8 cellular contexts compared by ENCODE assay signal in the genomic region with DNA sequence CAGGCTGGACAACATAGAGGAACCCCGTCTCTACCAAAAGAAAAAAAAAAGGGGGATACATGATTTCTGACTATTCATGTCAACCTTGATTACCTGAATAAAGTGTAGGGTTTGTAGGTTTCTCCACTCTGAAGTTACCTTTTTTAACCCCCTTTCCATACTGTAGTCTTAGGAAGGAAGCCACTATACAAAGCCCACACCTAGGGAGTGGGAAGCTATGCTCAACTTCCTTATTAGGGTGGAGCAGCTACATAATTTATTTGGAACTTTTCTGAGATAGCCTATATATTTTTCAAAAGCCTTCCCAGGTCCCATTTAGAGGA. TPM values are rescaled to one million over a fixed set of nuclear protein-coding genes. Genes with fewer than 3 reads are reported as not detected.
A peak's percentile ranks its signal among the peaks of the same experiment; 100 is the strongest.
DNase-seq lines count a peak whose midpoint lies in the region; ATAC-seq, FAIRE-seq and TF ChIP-seq lines count a peak whose summit lies in the region.

No MANE protein-coding gene starts in this region.

- H3K4me2 ChIP-seq in astrocyte (ENCODE audit: low read length) = peak overlapping the region; percentile 86
- H3K4me2 ChIP-seq in HepG2 (ENCODE audit: low read depth, low read length) = peak overlapping the region; percentile 75

- POLR2A ChIA-PET in HepG2 (lab: Yijun Ruan, JAX) = interaction anchor here (1.0 kb wide), 1 partner anchor 10 kb away, joined by 4 read pairs; the partner anchor contains the start of gene BCL2L13

- no peaks in the 10 kb centered on the region for H3K9me3 Mint-ChIP-seq in activated CD4-positive, alpha-beta T cell treated with anti-CD3 and anti-CD28 coated beads, Interleukin-2, amount 10 ng/mL, durations not matched to agents 24 days and 14 days
- no peaks in the 10 kb centered on the region for H3K9me3 Mint-ChIP-seq in astrocyte (ENCODE audit: unreplicated experiment)

- TF ChIP-seq EP300 in HepG2 (IDR thresholded peaks at IDR 0.05; ENCODE audit: low read depth in 2 of 2, low read length in 2 of 2) (no peak), HepG2 (CRISPR knock-in tag; IDR thresholded peaks at IDR 0.05; ENCODE audit: borderline replicate concordance) (no peak)

- peak overlapping the region; percentile 89 for H3K27ac Mint-ChIP-seq in activated CD4-positive, alpha-beta T cell treated with anti-CD3 and anti-CD28 coated beads, Interleukin-2, amount 10 ng/mL, durations not matched to agents 24 days and 14 days
- H3K27ac Mint-ChIP-seq in astrocyte (ENCODE audit: unreplicated experiment) = peak overlapping the region; percentile 98

- peaks cover 13% of the 10 kb centered on the region for H3K4me1 Mint-ChIP-seq in activated CD4-positive, alpha-beta T cell treated with anti-CD3 and anti-CD28 coated beads, Interleukin-2, amount 10 ng/mL, durations not matched to agents 24 days and 14 days
- peaks cover 24% of the 10 kb centered on the region for H3K4me1 Mint-ChIP-seq in astrocyte (ENCODE audit: low read depth, unreplicated experiment)

- CTCF ChIA-PET in HepG2 (lab: Yijun Ruan, JAX; ENCODE audit: low intra/inter-chr PET ratio, low total read pairs) = no interaction called here

- intact Hi-C loops in activated CD4-positive, alpha-beta T cell treated with anti-CD3 and anti-CD28 coated beads, Interleukin-2, amount 10 ng/mL, durations not matched to agents 24 days and 14 days (cut with micrococcal nuclease) = loop anchor here (2.0 to 5.0 kb wide), 2 partner anchors 103 to 470 kb away; partner anchors contain the start of gene HDHD5
- intact Hi-C loops in HepG2 (cut with micrococcal nuclease; ENCODE audit: unreplicated experiment) (no loop called here), thyroid gland (cut with DNase I) (no loop called here)

- H4K20me1 ChIP-seq in astrocyte (ENCODE audit: insufficient read depth, low read length) = peaks cover 24% of the 10 kb centered on the region
- H4K20me1 ChIP-seq in HepG2 (ENCODE audit: insufficient read depth, low read length) = no peaks in the 10 kb centered on the region; the same call in 1 of the 2 replicates

- peak overlapping the region; percentile 92 for H3K27ac ChIP-seq in astrocyte (ENCODE audit: low read depth, low read length)
- peak overlapping the region; percentile 83 for H3K27ac ChIP-seq in HepG2 (ENCODE audit: extremely low read length, insufficient read depth, low read length)
- H3K27ac ChIP-seq in thyroid gland = peak overlapping the region; percentile 80 to 95 (median 86)

- peak; percentile 4; the same call in 1 of the 3 replicates for ATAC-seq in HepG2

- no peaks in the 10 kb centered on the region for H3K9me3 ChIP-seq in astrocyte (ENCODE audit: insufficient read depth, low read depth, low read length)
- H3K9me3 ChIP-seq in HepG2 (ENCODE audit: low read length) = no peaks in the 10 kb centered on the region
- H3K9me3 ChIP-seq in thyroid gland = no peaks in the 10 kb centered on the region

- H3K79me2 ChIP-seq in astrocyte (ENCODE audit: insufficient read depth, low read length) (peaks cover 47% of the 10 kb centered on the region), HepG2 (ENCODE audit: insufficient read depth, low read length) (peaks cover 29% of the 10 kb centered on the region)

- WGBS in HepG2 (ENCODE audit: low lambda C conversion rate) = 0% methylated on average over 1 of the region's 1 CpG
- 0% methylated on average over 1 of the region's 1 CpG for WGBS in thyroid gland, 2 donors

- no peak for DNase-seq in activated CD4-positive, alpha-beta T cell treated with anti-CD3 and anti-CD28 coated beads, Interleukin-2, amount 10 ng/mL, durations not matched to agents 24 days and 14 days
- DNase-seq in activated CD4-positive, alpha-beta T cell treated with anti-CD3 and anti-CD28 coated beads, Interleukin-2, amount 50 U/mL, for 1 hour = no peak
- DNase-seq in astrocyte (ENCODE audit: low read depth) = no peak
- no peak for DNase-seq in HepG2 (ENCODE audit: low spot score)
- no peak for DNase-seq in thyroid gland
- DNase-seq in NK-92 treated with Interleukin-12 subunit alpha and Interleukin-12 subunit beta, amount 100 ng/mL, for 24 hours (lab: John Stamatoyannopoulos, UW) = no peak
- DNase-seq in NCI-H1105 (lab: John Stamatoyannopoulos, UW) = no peak
- no peak for DNase-seq in OCI-M1 (lab: John Stamatoyannopoulos, UW)

- H2AFZ ChIP-seq in astrocyte (ENCODE audit: low read depth, low read length) (peak overlapping the region; percentile 70), HepG2 (ENCODE audit: low read length) (no peak overlapping the region)

- H3K27me3 ChIP-seq in astrocyte (ENCODE audit: insufficient read depth, low read length) (no peaks in the 10 kb centered on the region), HepG2 (ENCODE audit: control insufficient read depth in 1 of 2, insufficient read depth in 2 of 2, low read length in 2 of 2) (no peaks in the 10 kb centered on the region; a peak in 1 of 5 replicates), thyroid gland (no peaks in the 10 kb centered on the region)

- no peak for FAIRE-seq in astrocyte (lab: Jason Lieb, UNC)
- no peak for FAIRE-seq in HepG2 (lab: Jason Lieb, UNC)

- no peak for TF ChIP-seq RAD21 in HepG2 (CRISPR knock-in tag; IDR thresholded peaks at IDR 0.05)

- peaks cover 12% of the 10 kb centered on the region for H3K36me3 Mint-ChIP-seq in activated CD4-positive, alpha-beta T cell treated with anti-CD3 and anti-CD28 coated beads, Interleukin-2, amount 10 ng/mL, durations not matched to agents 24 days and 14 days (ENCODE audit: low read depth)
- no peaks in the 10 kb centered on the region for H3K36me3 Mint-ChIP-seq in astrocyte (ENCODE audit: low read depth, unreplicated experiment)

- H3K9ac ChIP-seq in astrocyte (ENCODE audit: low read length) = peak overlapping the region; percentile 99
- H3K9ac ChIP-seq in HepG2 (ENCODE audit: insufficient read depth, low read depth, low read length) = peak overlapping the region; percentile 97

- TSS peak; percentile 96 for BruUV-seq in HepG2 (replicated peaks; lab: Mats Ljungman, UMichigan)

- TF ChIP-seq CTCF in astrocyte (IDR thresholded peaks at IDR 0.05; ENCODE audit: insufficient read depth, low read depth, low read length) (no peak), HepG2 (CRISPR knock-in tag; IDR thresholded peaks at IDR 0.05) (no peak), thyroid gland (IDR thresholded peaks at IDR 0.05) (no peak)

- H3K4me3 ChIP-seq in astrocyte (ENCODE audit: insufficient read depth, low read depth, low read length) (peak overlapping the region; percentile 97), HepG2 (replicated peaks in 1 of 3; ENCODE audit: insufficient read depth in 1 of 3, low read depth in 2 of 3, low read length in 3 of 3) (peak overlapping the region; percentile 96 to 100 (median 98)), thyroid gland (replicated peaks in 1 of 3) (peak overlapping the region in 2 of 3 donors; percentile 41 to 98)

- H3K36me3 ChIP-seq in astrocyte (ENCODE audit: insufficient read depth, low read length) (no peaks in the 10 kb centered on the region), HepG2 (replicated peaks in 1 of 2; ENCODE audit: control insufficient read depth in 1 of 2, insufficient read depth in 2 of 2, low read length in 2 of 2) (0 out of 5 replicates have a peak, but pooled peaks cover 0 to 10% of the 10 kb centered on the region in 2 experiments), thyroid gland (no peaks in the 10 kb centered on the region)

- no peak for TF ChIP-seq POLR2A in HepG2 (IDR thresholded peaks at IDR 0.05; ENCODE audit: insufficient read depth in 1 of 2, low read depth in 2 of 2, low read length in 2 of 2)
- TF ChIP-seq POLR2A in thyroid gland (IDR thresholded peaks at IDR 0.05) = no peak

- H3K27me3 Mint-ChIP-seq in activated CD4-positive, alpha-beta T cell treated with anti-CD3 and anti-CD28 coated beads, Interleukin-2, amount 10 ng/mL, durations not matched to agents 24 days and 14 days = no peaks in the 10 kb centered on the region
- H3K27me3 Mint-ChIP-seq in astrocyte (ENCODE audit: low read depth, unreplicated experiment) = no peaks in the 10 kb centered on the region

- in situ Hi-C loops in HepG2 (cut with HindIII; ENCODE audit: extremely low pct_ligation_motif_present, low pct_unique_long_range_greater_than_20kb) = no loop called here

- peak overlapping the region; percentile 93 for H3K4me3 Mint-ChIP-seq in activated CD4-positive, alpha-beta T cell treated with anti-CD3 and anti-CD28 coated beads, Interleukin-2, amount 10 ng/mL, durations not matched to agents 24 days and 14 days
- peak overlapping the region; percentile 94 for H3K4me3 Mint-ChIP-seq in astrocyte (ENCODE audit: unreplicated experiment)

- H3K4me1 ChIP-seq in astrocyte (ENCODE audit: insufficient read depth, low read length) = peaks cover 17% of the 10 kb centered on the region
- peaks cover 35% of the 10 kb centered on the region for H3K4me1 ChIP-seq in HepG2 (ENCODE audit: insufficient read depth, low read length)
- peaks cover 17 to 25% of the 10 kb centered on the region in 2 donors for H3K4me1 ChIP-seq in thyroid gland

RNA-seq across cellular contexts. Expression of gene ATP6V1E1, which starts 0.6 kb away (rescaled TPM):
- 109 and 114 TPM in 2 replicates for total RNA-seq in activated CD4-positive, alpha-beta T cell treated with anti-CD3 and anti-CD28 coated beads, Interleukin-2, amount 10 ng/mL, durations not matched to agents 24 days and 14 days
- 153 and 160 TPM in 2 replicates for total RNA-seq in astrocyte
- 90.9 and 134 TPM in 2 replicates for total RNA-seq in HepG2 (2016; rRNA removed; fragmentation: Illumina TruSeq; extraction: Trizol)
- total RNA-seq in HepG2 (2016; cell fraction: cytosol; rRNA removed; fragmentation: Illumina TruSeq; extraction: Trizol; ENCODE audit: low read depth) = 16.2 and 17.3 TPM in 2 replicates
- total RNA-seq in HepG2 (2016; cell fraction: insoluble cytoplasmic fraction; rRNA removed; fragmentation: Illumina TruSeq; extraction: Trizol) = 91.3 and 151 TPM in 2 replicates
- 27.2 and 27.7 TPM in 2 replicates for total RNA-seq in HepG2 (2016; cell fraction: membrane; rRNA removed; fragmentation: Illumina TruSeq; extraction: Trizol)
- 39.2 and 45.9 TPM in 2 replicates for total RNA-seq in HepG2 (2016; cell fraction: nucleus; rRNA removed; fragmentation: Illumina TruSeq; extraction: Trizol)
- polyA plus RNA-seq in HepG2 (2011; rRNA removed) = 67.2 and 69.3 TPM in 2 replicates
- 55.4 and 71.3 TPM in 2 replicates for polyA plus RNA-seq in HepG2 (2011; cell fraction: cytosol; rRNA removed)
- 15.4 and 18.8 TPM in 2 replicates for polyA plus RNA-seq in HepG2 (2011; cell fraction: nucleus; rRNA removed)
- 68.2 and 73.3 TPM in 2 replicates for polyA plus RNA-seq in HepG2 (2012)
- 7.5 and 7.7 TPM in 2 replicates for polyA plus RNA-seq in HepG2 (2016; cell fraction: cytosol; fragmentation: Illumina TruSeq; extraction: Trizol; ENCODE audit: low read depth)
- 144 and 152 TPM in 2 replicates for polyA plus RNA-seq in HepG2 (2016; cell fraction: insoluble cytoplasmic fraction; fragmentation: Illumina TruSeq; extraction: Trizol; ENCODE audit: low read depth)
- polyA plus RNA-seq in HepG2 (2016; cell fraction: membrane; fragmentation: Illumina TruSeq; extraction: Trizol; ENCODE audit: low read depth) = 14.8 and 15.1 TPM in 2 replicates
- polyA plus RNA-seq in HepG2 (2016; cell fraction: nucleus; fragmentation: Illumina TruSeq; extraction: Trizol; ENCODE audit: insufficient read depth, low read depth) = 60.0 and 63.8 TPM in 2 replicates
- 53.2 and 88.3 TPM in 2 replicates for polyA minus RNA-seq in HepG2 (2011; rRNA and poly(A)+ RNA removed; ENCODE audit: low replicate concordance)
- 26.9 and 29.5 TPM in 2 replicates for polyA minus RNA-seq in HepG2 (2011; cell fraction: cytosol; rRNA and poly(A)+ RNA removed)
- 24.2 and 38.3 TPM in 2 replicates for polyA minus RNA-seq in HepG2 (2011; cell fraction: nucleus; rRNA and poly(A)+ RNA removed)
- 100 to 1,000 TPM in 3 of 4 donors, 10 to 100 TPM in 1; 88.6 to 132 (median 119) TPM for total RNA-seq in thyroid gland

RNA-seq across cellular contexts. Expression of gene BCL2L13, which starts 9.4 kb away (rescaled TPM):
- 34.0 and 39.6 TPM in 2 replicates for total RNA-seq in activated CD4-positive, alpha-beta T cell treated with anti-CD3 and anti-CD28 coated beads, Interleukin-2, amount 10 ng/mL, durations not matched to agents 24 days and 14 days
- total RNA-seq in astrocyte (69.0 and 74.0 TPM in 2 replicates), HepG2 (2016; rRNA removed; fragmentation: Illumina TruSeq; extraction: Trizol) (13.4 and 13.5 TPM in 2 replicates), thyroid gland (100 to 1,000 TPM in 1 of 4 donors, 10 to 100 TPM in 3; 46.0 to 103 (median 72.2) TPM)
- total RNA-seq in HepG2 (2016; cell fraction: cytosol; rRNA removed; fragmentation: Illumina TruSeq; extraction: Trizol; ENCODE audit: low read depth) = 8.7 and 9.3 TPM in 2 replicates
- total RNA-seq in HepG2 (2016; cell fraction: insoluble cytoplasmic fraction; rRNA removed; fragmentation: Illumina TruSeq; extraction: Trizol) = 11.7 and 11.9 TPM in 2 replicates
- 17.2 and 17.6 TPM in 2 replicates for total RNA-seq in HepG2 (2016; cell fraction: membrane; rRNA removed; fragmentation: Illumina TruSeq; extraction: Trizol)
- total RNA-seq in HepG2 (2016; cell fraction: nucleus; rRNA removed; fragmentation: Illumina TruSeq; extraction: Trizol) = 9.3 and 13.9 TPM in 2 replicates
- 14.1 and 14.6 TPM in 2 replicates for polyA plus RNA-seq in HepG2 (2011; rRNA removed)
- 12.3 and 14.8 TPM in 2 replicates for polyA plus RNA-seq in HepG2 (2011; cell fraction: cytosol; rRNA removed)
- polyA plus RNA-seq in HepG2 (2011; cell fraction: nucleus; rRNA removed) = 6.2 and 6.7 TPM in 2 replicates
- polyA plus RNA-seq in HepG2 (2012) = 12.5 and 13.1 TPM in 2 replicates
- 7.3 and 7.7 TPM in 2 replicates for polyA plus RNA-seq in HepG2 (2016; cell fraction: cytosol; fragmentation: Illumina TruSeq; extraction: Trizol; ENCODE audit: low read depth)
- 12.8 and 13.3 TPM in 2 replicates for polyA plus RNA-seq in HepG2 (2016; cell fraction: insoluble cytoplasmic fraction; fragmentation: Illumina TruSeq; extraction: Trizol; ENCODE audit: low read depth)
- 12.3 and 13.0 TPM in 2 replicates for polyA plus RNA-seq in HepG2 (2016; cell fraction: membrane; fragmentation: Illumina TruSeq; extraction: Trizol; ENCODE audit: low read depth)
- 10.7 and 11.2 TPM in 2 replicates for polyA plus RNA-seq in HepG2 (2016; cell fraction: nucleus; fragmentation: Illumina TruSeq; extraction: Trizol; ENCODE audit: insufficient read depth, low read depth)
- polyA minus RNA-seq in HepG2 (2011; rRNA and poly(A)+ RNA removed; ENCODE audit: low replicate concordance) = 22.9 and 28.7 TPM in 2 replicates
- 11.3 and 13.1 TPM in 2 replicates for polyA minus RNA-seq in HepG2 (2011; cell fraction: cytosol; rRNA and poly(A)+ RNA removed)
- 15.7 and 16.4 TPM in 2 replicates for polyA minus RNA-seq in HepG2 (2011; cell fraction: nucleus; rRNA and poly(A)+ RNA removed)
